Comparison of ENCODE assay signal across 16 cellular contexts in the genomic region with DNA sequence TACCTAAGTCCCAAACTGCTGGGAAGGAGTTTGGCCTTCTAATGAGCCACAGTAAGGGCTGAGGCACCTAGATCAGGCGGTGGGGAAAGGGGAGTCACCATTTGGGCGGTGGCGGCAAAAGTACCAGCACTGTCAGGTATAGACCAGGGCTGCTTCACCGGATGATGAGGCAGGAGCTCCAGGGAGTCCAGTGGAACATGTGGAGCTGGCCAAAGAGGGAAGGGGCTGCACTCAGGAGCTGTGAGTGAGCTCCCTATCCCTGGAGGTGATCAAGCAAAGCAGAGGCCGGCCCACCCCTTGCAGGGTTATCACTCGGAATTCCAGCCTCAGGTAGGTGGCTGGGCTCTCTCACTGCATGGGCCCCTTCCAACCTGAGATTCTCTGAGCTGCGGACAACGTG.
DNase-seq lines count a peak whose midpoint lies in the region; ATAC-seq and TF ChIP-seq lines count a peak whose summit lies in the region.
"Had no signal": no experiment of that assay in that cellular context is flagged by ENCODE, and none has a peak within 500 bp of the region (broad histone marks: within the 10 kb centered on the region; RNA-seq: fewer than 3 reads in every experiment).

No MANE protein-coding gene starts in this region.

- H3K36me3 Mint-ChIP-seq in T-helper 2 cell treated with Interferon-gamma antibody and Interleukin-4, amounts not matched to agents 5 μg/mL and 100 μg/mL, for 36 hours (ENCODE audit: low read depth): no peaks in the 10 kb centered on the region

- no peaks in the 10 kb centered on the region for H3K4me1 Mint-ChIP-seq in T-helper 2 cell treated with Interferon-gamma antibody and Interleukin-4, amounts not matched to agents 5 μg/mL and 100 μg/mL, for 36 hours (ENCODE audit: low read depth)

- no peaks in the 10 kb centered on the region for H3K4me1 ChIP-seq in lower lobe of right lung
- H3K4me1 ChIP-seq: Caco-2 had no signal

- H3K27me3 Mint-ChIP-seq in T-helper 2 cell treated with Interferon-gamma antibody and Interleukin-4, amounts not matched to agents 5 μg/mL and 100 μg/mL, for 36 hours (ENCODE audit: low read depth): peaks cover 10% of the 10 kb centered on the region
- H3K27me3 Mint-ChIP-seq: CD4-positive, alpha-beta T cell had no signal

- peaks cover 4% of the 10 kb centered on the region for H3K27me3 ChIP-seq in lower lobe of right lung (ENCODE audit: low read depth)

- DNase-seq in Right ventricle myocardium inferior (ENCODE audit: missing footprints): peak; percentile 56
- DNase-seq in left ventricle myocardium superior: no peak
- no peak for DNase-seq in caudate nucleus (lab: John Stamatoyannopoulos, UW)
- peak; percentile 20 for DNase-seq in lower lobe of right lung
- peak; percentile 47 for DNase-seq in posterior vena cava (ENCODE audit: low spot score)
- no peak for DNase-seq in ecto neural progenitor cell (ENCODE audit: low spot score)
- DNase-seq in mucosa of gallbladder (ENCODE audit: low spot score): no peak
- DNase-seq in T-helper 2 cell treated with Interferon-gamma antibody and Interleukin-4, amounts not matched to agents 5 μg/mL and 100 μg/mL, for 36 hours (ENCODE audit: low spot score): no peak
- DNase-seq: AML-193; Caco-2; CD4-positive, alpha-beta T cell; GOT3; H9 had no signal

- H3K27ac Mint-ChIP-seq in T-helper 2 cell treated with Interferon-gamma antibody and Interleukin-4, amounts not matched to agents 5 μg/mL and 100 μg/mL, for 36 hours: no peak overlapping the region
- H3K27ac Mint-ChIP-seq: CD4-positive, alpha-beta T cell had no signal

- H3K4me3 Mint-ChIP-seq in T-helper 2 cell treated with Interferon-gamma antibody and Interleukin-4, amounts not matched to agents 5 μg/mL and 100 μg/mL, for 36 hours: no peak overlapping the region
- H3K4me3 Mint-ChIP-seq: CD4-positive, alpha-beta T cell; H9 had no signal

- intact Hi-C loops in Right ventricle myocardium inferior (cut with DNase I): no loop called here
- intact Hi-C loops in left ventricle myocardium superior (cut with micrococcal nuclease): no loop called here
- intact Hi-C loops in lower lobe of right lung (cut with DNase I): no loop called here
- intact Hi-C loops in posterior vena cava (cut with DNase I): no loop called here

- H3K36me3 ChIP-seq in lower lobe of right lung: no peaks in the 10 kb centered on the region

- no peak for TF ChIP-seq CTCF in lower lobe of right lung (IDR thresholded peaks at IDR 0.05)

- no peak overlapping the region for H3K4me3 ChIP-seq in lower lobe of right lung
- H3K4me3 ChIP-seq: A549 had no signal

- peak overlapping the region; percentile 45 for H3K27ac ChIP-seq in caudate nucleus (ENCODE audit: low read depth, low read length)
- no peak overlapping the region for H3K27ac ChIP-seq in lower lobe of right lung
- H3K27ac ChIP-seq: 22Rv1, C4-2B had no signal

- ATAC-seq in Right ventricle myocardium inferior: no peak
- ATAC-seq in left ventricle myocardium superior: no peak
- no peak for ATAC-seq in lower lobe of right lung

- no peaks in the 10 kb centered on the region for H3K9me3 ChIP-seq in lower lobe of right lung
- H3K9me3 ChIP-seq: A549, Caco-2 had no signal

- H3K9me3 Mint-ChIP-seq in T-helper 2 cell treated with Interferon-gamma antibody and Interleukin-4, amounts not matched to agents 5 μg/mL and 100 μg/mL, for 36 hours: no peaks in the 10 kb centered on the region
- H3K9me3 Mint-ChIP-seq: CD4-positive, alpha-beta T cell; H9 had no signal

Comparison
In these comparisons a context has a peak if more than half of its experiments do, and no peak if none do; other contexts are left out.
1. DNase-seq: peak in Right ventricle myocardium inferior (single experiment), lower lobe of right lung (single experiment) and posterior vena cava (single experiment); none in left ventricle myocardium superior (single experiment), caudate nucleus (0 of 61), ecto neural progenitor cell (single experiment), mucosa of gallbladder (single experiment) and T-helper 2 cell treated with Interferon-gamma antibody and Interleukin-4, amounts not matched to agents 5 μg/mL and 100 μg/mL, for 36 hours (single experiment).